ENCODE assay signal across 25 cellular contexts in genomic region chr2:125596612-125597011, GRCh38.
"Had no signal": no experiment of that assay in that cellular context is flagged by ENCODE, and none has a peak within 500 bp of the region (broad histone marks: within the 10 kb centered on the region; RNA-seq: fewer than 3 reads in every experiment).

No MANE protein-coding gene starts in this region.

- H3K4me1 ChIP-seq: SJSA1 had no signal

- H3K27ac ChIP-seq: SJSA1 had no signal

- H3K27me3 ChIP-seq: SJSA1 had no signal

- H3K36me3 ChIP-seq: SJSA1 had no signal

- H3K4me2 ChIP-seq: SK-N-SH had no signal

- H3K27ac Mint-ChIP-seq: T-cell; T-helper 1 cell treated with Interleukin-12 subunit alpha and Interleukin-12 subunit beta and Interleukin-4 antibody, amounts not matched to agents 30 μg/mL and 1 μg/mL, for 36 hours had no signal

- H3K4me1 Mint-ChIP-seq: T-cell had no signal

- H3K4me3 ChIP-seq: SJSA1 had no signal

- H3K4me3 Mint-ChIP-seq: T-cell; T-helper 1 cell treated with Interleukin-12 subunit alpha and Interleukin-12 subunit beta and Interleukin-4 antibody, amounts not matched to agents 30 μg/mL and 1 μg/mL, for 36 hours had no signal

- H3K9me3 ChIP-seq: SJSA1 had no signal

- ATAC-seq: HepG2, T-cell had no signal

- H3K27me3 Mint-ChIP-seq: T-cell had no signal

- DNase-seq: IMR-90, Kasumi-1, KG1, MV-4-11, NCI-H1048, NCI-H1105, NCI-H1417, NCI-H1436 treated with DMSO at 0.1 percent for 48 hours, NCI-H1694, NCI-H187 treated with DMSO at 0.1 percent for 48 hours, NCI-H2081, NCI-H2107, NCI-H2227 treated with DMSO at 0.1 percent for 48 hours, NCI-H524, NCI-H526 treated with DMSO at 0.1 percent for 48 hours, NCI-H748 treated with DMSO at 0.1 percent for 48 hours, Right ventricle myocardium superior, RPMI8226, SIG-M5, SK-N-SH, SW 1271, T-cell had no signal

- H3K9ac ChIP-seq: SK-N-SH had no signal

- H3K36me3 Mint-ChIP-seq: T-cell had no signal
